In the genomic region with DNA sequence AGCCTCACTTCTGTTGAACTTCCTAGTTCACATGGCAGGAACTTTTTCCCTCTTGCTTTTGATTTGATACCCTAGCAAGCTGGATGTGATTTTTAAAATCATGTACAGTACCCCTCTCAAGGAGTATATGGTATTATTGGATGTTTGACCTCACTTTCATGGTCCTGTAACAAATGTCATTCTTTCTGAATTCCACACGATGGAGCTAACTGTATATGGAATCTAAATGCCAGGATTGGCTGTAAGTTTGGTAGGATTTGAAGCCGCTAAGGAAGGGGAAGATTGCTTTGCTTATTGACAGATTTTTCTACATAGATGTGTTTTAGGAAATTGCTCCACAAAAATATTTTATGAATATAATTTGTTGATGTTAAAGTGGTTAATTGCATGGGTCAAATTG, we compare ENCODE assay signal across 8 cellular contexts. TPM values are rescaled to one million over a fixed set of nuclear protein-coding genes. Genes with fewer than 3 reads are reported as not detected.
DNase-seq lines count a peak whose midpoint lies in the region; ATAC-seq, FAIRE-seq and TF ChIP-seq lines count a peak whose summit lies in the region.

No MANE protein-coding gene starts in this region.

- no peaks in the 10 kb centered on the region for H3K9me1 ChIP-seq in keratinocyte (ENCODE audit: control insufficient read depth, extremely low read depth, insufficient read depth, low read length)

- H3K36me3 ChIP-seq in keratinocyte (ENCODE audit: control insufficient read depth in 2 of 2, extremely low read depth in 1 of 2, insufficient read depth in 2 of 2, low read length in 2 of 2), result peaks cover 2 to 3% of the 10 kb centered on the region in 2 experiments

- peak; percentile 83 for FAIRE-seq in keratinocyte (lab: Jason Lieb, UNC)

- H3K4me3 ChIP-seq in keratinocyte (ENCODE audit: control insufficient read depth in 2 of 3, extremely low read depth in 1 of 3, insufficient read depth in 2 of 3, low read depth in 1 of 3, low read length in 3 of 3), result no peak overlapping the region

- H3K4me1 ChIP-seq in keratinocyte (ENCODE audit: control insufficient read depth, extremely low read depth, insufficient read depth, low read length), result peaks cover 14% of the 10 kb centered on the region

- no peaks in the 10 kb centered on the region for H3K27me3 ChIP-seq in keratinocyte (ENCODE audit: control insufficient read depth, extremely low read depth, insufficient read depth, low read length)

- no peaks in the 10 kb centered on the region for H3K79me2 ChIP-seq in keratinocyte (ENCODE audit: control insufficient read depth, insufficient read depth, low read length)

- H3K4me2 ChIP-seq in keratinocyte (ENCODE audit: control insufficient read depth, extremely low read depth, insufficient read depth, low read depth, low read length), result no peak overlapping the region

- no peak overlapping the region for H3K27ac ChIP-seq in keratinocyte (ENCODE audit: control insufficient read depth, insufficient read depth, low read length)

- peak; percentile 36 for DNase-seq in D341Med (ENCODE audit: low spot score)
- DNase-seq in LHCN-M2 (ENCODE audit: low read depth), result peak; percentile 58
- DNase-seq in amniotic epithelial cell (ENCODE audit: low read depth), result peak; percentile 62
- no peak for DNase-seq in keratinocyte (ENCODE audit: low read depth, low spot score)

- no peak overlapping the region for H2AFZ ChIP-seq in keratinocyte (ENCODE audit: control insufficient read depth, low read length)

- no peaks in the 10 kb centered on the region for H3K9me3 ChIP-seq in keratinocyte (ENCODE audit: control insufficient read depth, low read depth, low read length)

- peak in 2 of 3 experiments; percentile 18 to 52 for TF ChIP-seq CTCF in keratinocyte (optimal IDR thresholded peaks at IDR 0.05 in 1 of 3, IDR thresholded peaks at IDR 0.05 in 1 of 3, conservative IDR thresholded peaks at IDR 0.05 in 1 of 3; ENCODE audit: extremely low read depth in 1 of 3, insufficient read depth in 2 of 3, low read length in 3 of 3)

- no peak for ATAC-seq in HG03097 (IDR thresholded peaks at IDR 0.05; ENCODE audit: low FRiP score, unreplicated experiment)
- no peak for ATAC-seq in HG03457 (IDR thresholded peaks at IDR 0.05; ENCODE audit: unreplicated experiment)
- ATAC-seq in HG03280 (IDR thresholded peaks at IDR 0.05; ENCODE audit: unreplicated experiment), result no peak
- no peak for ATAC-seq in GM21390 (IDR thresholded peaks at IDR 0.05; ENCODE audit: unreplicated experiment)

- H4K20me1 ChIP-seq in keratinocyte (ENCODE audit: control insufficient read depth, extremely low read depth, insufficient read depth, low read length), result no peaks in the 10 kb centered on the region

- no peak overlapping the region for H3K9ac ChIP-seq in keratinocyte (ENCODE audit: control insufficient read depth, extremely low read depth, insufficient read depth, low read length)

- dilution Hi-C loops in keratinocyte (cut with MboI; ENCODE audit: extremely low pct_ligation_motif_present, low sequenced_read_pairs), result no loop called here

RNA-seq across cellular contexts. Expression of a gene that starts 18.3 kb away (rescaled TPM):
- total RNA-seq in LHCN-M2 (2014; rRNA removed), result 23.2 and 26.7 TPM in 2 replicates
- polyA plus RNA-seq in LHCN-M2 (2012), result 10.8 TPM
- 11.4 to 17.4 TPM (median 12.6 TPM) in 3 replicates for polyA plus RNA-seq in keratinocyte
- polyA plus RNA-seq in keratinocyte (2011; ENCODE audit: low read depth), result 6.3 TPM
- 11.9 and 19.3 TPM in 2 replicates for polyA plus RNA-seq in keratinocyte (2011; cell fraction: cytosol; rRNA removed)
- polyA plus RNA-seq in keratinocyte (2011; cell fraction: nucleus; rRNA removed), result 11.2 and 11.3 TPM in 2 replicates
- 16.0 TPM in 2 replicates for polyA plus RNA-seq in keratinocyte (2012; ENCODE audit: low replicate concordance)
- 10.9 to 12.2 TPM (median 11.1 TPM) in 3 replicates for polyA minus RNA-seq in keratinocyte
- polyA minus RNA-seq in keratinocyte (2011; cell fraction: cytosol; rRNA and poly(A)+ RNA removed), result 24.0 TPM
- 9.2 and 11.0 TPM in 2 replicates for polyA minus RNA-seq in keratinocyte (2011; cell fraction: nucleus; rRNA and poly(A)+ RNA removed)

RNA-seq across cellular contexts. Expression of a gene that starts 18.4 kb away (rescaled TPM):
- total RNA-seq in LHCN-M2 (2014; rRNA removed), result 4.4 and 5.0 TPM in 2 replicates
- 2.5 TPM for polyA plus RNA-seq in LHCN-M2 (2012)
- 6.9 to 9.9 TPM (median 7.0 TPM) in 3 replicates for polyA plus RNA-seq in keratinocyte
- 7.0 TPM for polyA plus RNA-seq in keratinocyte (2011; ENCODE audit: low read depth)
- 4.9 and 7.5 TPM in 2 replicates for polyA plus RNA-seq in keratinocyte (2011; cell fraction: cytosol; rRNA removed)
- polyA plus RNA-seq in keratinocyte (2011; cell fraction: nucleus; rRNA removed), result 10.0 and 14.2 TPM in 2 replicates
- 6.1 and 6.4 TPM in 2 replicates for polyA plus RNA-seq in keratinocyte (2012; ENCODE audit: low replicate concordance)
- 1.5 to 6.8 TPM (median 2.9 TPM) in 3 replicates for polyA minus RNA-seq in keratinocyte
- 3.1 TPM for polyA minus RNA-seq in keratinocyte (2011; cell fraction: cytosol; rRNA and poly(A)+ RNA removed)
- polyA minus RNA-seq in keratinocyte (2011; cell fraction: nucleus; rRNA and poly(A)+ RNA removed), result 4.0 and 7.7 TPM in 2 replicates
